Comparison of ENCODE assay signal across 19 cellular contexts in genomic region chr17:16938496-16939270, GRCh38. TPM values are rescaled to one million over a fixed set of nuclear protein-coding genes. Genes with fewer than 3 reads are reported as not detected.
A peak's percentile ranks its signal among the peaks of the same experiment; 100 is the strongest.
DNase-seq lines count a peak whose midpoint lies in the region; ATAC-seq, FAIRE-seq and TF ChIP-seq lines count a peak whose summit lies in the region.
"Had no signal": no experiment of that assay in that cellular context is flagged by ENCODE, and none has a peak within 500 bp of the region (broad histone marks: within the 10 kb centered on the region; RNA-seq: fewer than 3 reads in every experiment).

No MANE protein-coding gene starts in this region.

- POLR2A ChIA-PET in GM12878 (lab: Charles Lee), result no interaction called here

- peak; percentile 42; the same call in 1 of the 2 replicates for TF ChIP-seq POLR2A in GM12878 (IDR thresholded peaks at IDR 0.05; ENCODE audit: low read depth, low read length)

- RAD21 ChIA-PET in GM12878 (lab: Charles Lee; ENCODE audit: unreplicated experiment), result interaction anchor here (0.8 kb wide), 1 partner anchor 52 kb away, joined by 3 read pairs; no protein-coding TSS in a partner anchor

- intact Hi-C loops in CD14-positive monocyte (cut with micrococcal nuclease), result no loop called here
- intact Hi-C loops in GM12878 (cut with micrococcal nuclease; ENCODE audit: unreplicated experiment), result no loop called here

- H3K27ac Mint-ChIP-seq in CD14-positive monocyte, result no peak overlapping the region
- H3K27ac Mint-ChIP-seq: activated T-helper 2 cell treated with anti-CD3 and anti-CD28 coated beads, Interferon-gamma antibody, Interleukin-2, Interleukin-4, amounts not matched to agents 10 μg/mL and 5 μg/mL and 100 μg/mL, durations not matched to agents 14 hours and 24 hours and 36 hours; mesothelial cell of epicardium had no signal

- H3K36me3 ChIP-seq in BLaER1 (no peaks in the 10 kb centered on the region), GM12878 (ENCODE audit: control insufficient read depth in 2 of 2, insufficient read depth in 2 of 2, low read length in 1 of 2) (peaks cover 53 to 59% of the 10 kb centered on the region in 2 experiments), osteoblast (ENCODE audit: insufficient read depth, low read length) (no peaks in the 10 kb centered on the region)
- H3K36me3 ChIP-seq: BE2C, tibial nerve had no signal

- H3K27me3 Mint-ChIP-seq in CD14-positive monocyte (ENCODE audit: low read depth in 3 of 3), result peaks cover 2 to 14% (median 14%) of the 10 kb centered on the region in 3 donors

- no peak overlapping the region for H2AFZ ChIP-seq in GM12878 (ENCODE audit: control insufficient read depth, low read depth, low read length)
- H2AFZ ChIP-seq in osteoblast (ENCODE audit: low read length), result no peak overlapping the region

- H4K20me1 ChIP-seq in BLaER1 (no peaks in the 10 kb centered on the region), GM12878 (ENCODE audit: control insufficient read depth, insufficient read depth) (no peaks in the 10 kb centered on the region; the same call in 1 of the 2 replicates), osteoblast (ENCODE audit: insufficient read depth, low read length) (no peaks in the 10 kb centered on the region)

- CTCF ChIA-PET in GM12878 (lab: Yijun Ruan, JAX), result interaction anchor here (1.2 kb wide), 1 partner anchor 53 kb away, joined by 3 read pairs; no protein-coding TSS in a partner anchor

- no peaks in the 10 kb centered on the region for H3K9me3 Mint-ChIP-seq in CD14-positive monocyte
- H3K9me3 Mint-ChIP-seq: activated T-helper 2 cell treated with anti-CD3 and anti-CD28 coated beads, Interferon-gamma antibody, Interleukin-2, Interleukin-4, amounts not matched to agents 10 μg/mL and 5 μg/mL and 100 μg/mL, durations not matched to agents 14 hours and 24 hours and 36 hours; mesothelial cell of epicardium had no signal

- peaks cover 12% of the 10 kb centered on the region for H3K79me2 ChIP-seq in GM12878 (ENCODE audit: control insufficient read depth, insufficient read depth, low read length)
- no peaks in the 10 kb centered on the region for H3K79me2 ChIP-seq in osteoblast (ENCODE audit: insufficient read depth, low read length)

- no peak overlapping the region for H3K9ac ChIP-seq in BLaER1
- H3K9ac ChIP-seq in GM12878 (ENCODE audit: control insufficient read depth, insufficient read depth, low read length), result no peak overlapping the region

- no peak for TF ChIP-seq EP300 in GM12878 (IDR thresholded peaks at IDR 0.05; ENCODE audit: borderline replicate concordance in 1 of 2, control insufficient read depth in 1 of 2, low read depth in 2 of 2, low read length in 2 of 2)

- no TSS peak for BruUV-seq in GM12878 (replicated peaks; lab: Mats Ljungman, UMichigan)

- no peak for FAIRE-seq in GM12878 (lab: Jason Lieb, UNC)
- FAIRE-seq: RCC 7860 had no signal

- H3K27ac ChIP-seq in BLaER1 (peak overlapping the region; percentile 45; the same call in 1 of the 2 replicates), GM12878 (ENCODE audit: control insufficient read depth, insufficient read depth) (no peak overlapping the region), osteoblast (ENCODE audit: low read depth, low read length) (no peak overlapping the region)
- H3K27ac ChIP-seq: tibial nerve had no signal

- TF ChIP-seq RAD21 in GM12878 (IDR thresholded peaks at IDR 0.05; ENCODE audit: insufficient read depth, low read depth, low read length), result no peak

- H3K27me3 ChIP-seq in BLaER1 (no peaks in the 10 kb centered on the region), GM12878 (replicated peaks in 1 of 2; ENCODE audit: control insufficient read depth in 2 of 2, insufficient read depth in 2 of 2, low read length in 1 of 2) (no peaks in the 10 kb centered on the region), osteoblast (ENCODE audit: insufficient read depth, low read length) (peaks cover 25% of the 10 kb centered on the region)
- H3K27me3 ChIP-seq: BE2C, tibial nerve had no signal

- SMC1A ChIA-PET in GM12878 (lab: Charles Lee; ENCODE audit: uncharacterized antibody, unreplicated experiment), result no interaction called here

- no peaks in the 10 kb centered on the region for H3K9me3 ChIP-seq in BLaER1
- H3K9me3 ChIP-seq in GM12878 (replicated peaks; ENCODE audit: control insufficient read depth, insufficient read depth, low read length), result no peaks in the 10 kb centered on the region
- H3K9me3 ChIP-seq in osteoblast (ENCODE audit: low read depth, low read length), result no peaks in the 10 kb centered on the region
- H3K9me3 ChIP-seq: BE2C, tibial nerve had no signal

- H3K4me2 ChIP-seq in BLaER1 (peak overlapping the region; percentile 65), GM12878 (ENCODE audit: control insufficient read depth, insufficient read depth) (no peak overlapping the region), osteoblast (ENCODE audit: insufficient read depth, low read length) (no peak overlapping the region)

- ATAC-seq in GM12878, result no peak
- ATAC-seq in GM21526 (IDR thresholded peaks at IDR 0.05; ENCODE audit: low FRiP score, unreplicated experiment), result no peak
- no peak for ATAC-seq in GM18858 (IDR thresholded peaks at IDR 0.05; ENCODE audit: unreplicated experiment)

- WGBS in GM12878 (ENCODE audit: insufficient coverage, insufficient replicate concordance, low lambda C conversion rate, missing lambda C conversion rate), result 49% methylated on average over 13 of the region's 13 CpGs

- DNase-seq in CD14-positive monocyte (ENCODE audit: low spot score), result peak; percentile 23
- DNase-seq in GM12878 (ENCODE audit: low read depth, low spot score), result no peak
- peak; percentile 54 for DNase-seq in osteoblast (ENCODE audit: insufficient read length, low spot score, missing footprints)
- DNase-seq in NOMO-1 (lab: John Stamatoyannopoulos, UW; ENCODE audit: unreplicated experiment in 2 of 2), result no peak
- no peak for DNase-seq in GDM1 (lab: John Stamatoyannopoulos, UW)
- DNase-seq: activated CD4-positive, alpha-beta T cell treated with anti-CD3 and anti-CD28 coated beads, Interleukin-2, amount 50 U/mL, for 48 hours; BE2C; dermis blood vessel endothelial cell; MM.1S; NCI-H2029 treated with DMSO at 0.1 percent for 48 hours; stimulated activated CD4-positive, alpha-beta T cell treated with anti-CD3 and anti-CD28 coated beads, Interleukin-4, amount 100 ng/mL, for 1 hour; stimulated activated CD8-positive, alpha-beta memory T cell treated with anti-CD3 and anti-CD28 coated beads, Interleukin-4, amount 100 ng/mL, for 48 hours had no signal

- no peak overlapping the region for H3K4me3 Mint-ChIP-seq in CD14-positive monocyte
- H3K4me3 Mint-ChIP-seq: mesothelial cell of epicardium had no signal

- TF ChIP-seq CTCF in CD14-positive monocyte (IDR thresholded peaks at IDR 0.05) (no peak), GM12878 (IDR thresholded peaks at IDR 0.05 in 2 of 3, conservative IDR thresholded peaks at IDR 0.05 in 1 of 3; ENCODE audit: control insufficient read depth in 2 of 3, extremely low read depth in 1 of 3, insufficient read depth in 1 of 3, low read depth in 3 of 3, low read length in 3 of 3) (no peak), osteoblast (IDR thresholded peaks at IDR 0.05; ENCODE audit: extremely low read depth, low read depth, low read length) (no peak)

- peaks cover 36% of the 10 kb centered on the region for H3K4me1 ChIP-seq in BLaER1
- H3K4me1 ChIP-seq in GM12878 (ENCODE audit: control insufficient read depth, insufficient read depth, low read length), result no peaks in the 10 kb centered on the region
- H3K4me1 ChIP-seq in osteoblast (ENCODE audit: insufficient read depth, low read length), result peaks cover 3% of the 10 kb centered on the region
- H3K4me1 ChIP-seq: BE2C had no signal

- H3K4me3 ChIP-seq in BLaER1 (no peak overlapping the region), GM12878 (no peak overlapping the region), osteoblast (ENCODE audit: insufficient read depth, low read length) (no peak overlapping the region)
- H3K4me3 ChIP-seq: tibial nerve had no signal

- H3K36me3 Mint-ChIP-seq in CD14-positive monocyte, result no peaks in the 10 kb centered on the region
- H3K36me3 Mint-ChIP-seq: mesothelial cell of epicardium had no signal

- no peaks in the 10 kb centered on the region for H3K4me1 Mint-ChIP-seq in CD14-positive monocyte
- H3K4me1 Mint-ChIP-seq: mesothelial cell of epicardium had no signal

- in situ Hi-C loops in GM12878 (cut with MboI), result no loop called here

TF ChIP-seq in GM12878, 131 proteins besides CTCF, POLR2A, EP300 and RAD21 (continues in another document):
- TF ChIP-seq, protein P1, sequence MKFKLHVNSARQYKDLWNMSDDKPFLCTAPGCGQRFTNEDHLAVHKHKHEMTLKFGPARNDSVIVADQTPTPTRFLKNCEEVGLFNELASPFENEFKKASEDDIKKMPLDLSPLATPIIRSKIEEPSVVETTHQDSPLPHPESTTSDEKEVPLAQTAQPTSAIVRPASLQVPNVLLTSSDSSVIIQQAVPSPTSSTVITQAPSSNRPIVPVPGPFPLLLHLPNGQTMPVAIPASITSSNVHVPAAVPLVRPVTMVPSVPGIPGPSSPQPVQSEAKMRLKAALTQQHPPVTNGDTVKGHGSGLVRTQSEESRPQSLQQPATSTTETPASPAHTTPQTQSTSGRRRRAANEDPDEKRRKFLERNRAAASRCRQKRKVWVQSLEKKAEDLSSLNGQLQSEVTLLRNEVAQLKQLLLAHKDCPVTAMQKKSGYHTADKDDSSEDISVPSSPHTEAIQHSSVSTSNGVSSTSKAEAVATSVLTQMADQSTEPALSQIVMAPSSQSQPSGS (IDR thresholded peaks at IDR 0.05; ENCODE audit: low read length), result no peak
- TF ChIP-seq POLR2AphosphoS5 (IDR thresholded peaks at IDR 0.05; ENCODE audit: low read length) (0 out of 2 replicates have a peak, but pooled peaks have one; percentile 23), BACH1 (IDR thresholded peaks at IDR 0.05; ENCODE audit: borderline replicate concordance) (no peak)

RNA-seq across cellular contexts. Expression of gene TNFRSF13B, which starts 33.2 kb away (rescaled TPM):
- polyA plus RNA-seq in CD14-positive monocyte (under 1 TPM in 1 of 2 donors, not detected in 1; 0.47 TPM), GM12878 (2011; rRNA removed) (45.9 and 91.3 TPM in 2 replicates), GM12878 (2014; fragmentation: Illumina TruSeq; extraction: Trizol) (53.0 and 141 TPM in 2 replicates), GM12878 (2014; fragmentation: Nextera tagmentation; extraction: Ambion mirVana) (10 to 100 TPM; 15.5 to 23.1 TPM), GM12878 (2014; rRNA removed) (231 and 255 TPM in 2 replicates), GM12878 (2016; fragmentation: Nextera tagmentation; extraction: Ambion mirVana) (100 to 1,000 TPM; 121 to 139 TPM)
- 353 and 380 TPM in 2 replicates for total RNA-seq in GM12878 (2013; cell fraction: nucleolus; rRNA removed)
- total RNA-seq in GM12878 (2014; rRNA removed) (101 and 116 TPM in 2 replicates), GM12878 (2014; rRNA removed; fragmentation: Illumina TruSeq; extraction: Trizol) (50.4 and 53.0 TPM in 2 replicates), GM12878 (2021) (160 and 161 TPM in 2 replicates), osteoblast (not detected in 2 replicates)
- 102 TPM for polyA plus RNA-seq in GM12878 (2011; ENCODE audit: low read depth)
- 124 and 142 TPM in 2 replicates for polyA plus RNA-seq in GM12878 (2011; cell fraction: cytosol; rRNA removed)
- 234 and 258 TPM in 2 replicates for polyA plus RNA-seq in GM12878 (2011; cell fraction: nucleus; rRNA removed)
- 237 and 313 TPM in 2 replicates for polyA plus RNA-seq in GM12878 (2012)
- 123 and 202 TPM in 2 replicates for polyA minus RNA-seq in GM12878 (2011; rRNA and poly(A)+ RNA removed)
- 45.4 TPM in 2 replicates for polyA minus RNA-seq in GM12878 (2011; cell fraction: cytosol; rRNA and poly(A)+ RNA removed)
- polyA minus RNA-seq in GM12878 (2011; cell fraction: nucleus; rRNA and poly(A)+ RNA removed), result 141 and 184 TPM in 2 replicates
- total RNA-seq: dermis blood vessel endothelial cell, mesothelial cell of epicardium, tibial nerve had no signal

Comparison
In these comparisons a context has a peak if more than half of its experiments do, and no peak if none do; other contexts are left out.
1. DNase-seq: peak in CD14-positive monocyte (single experiment) and osteoblast (single experiment); none in GM12878 (single experiment), NOMO-1 (0 of 2) and GDM1 (single experiment).
2. RNA of gene TNFRSF13B, which starts 33.2 kb away (total RNA-seq): 50.4 to 380 TPM in GM12878; not detected in osteoblast; every median in the first group is over 10 times any median in the second.